26 cellular contexts compared by ENCODE assay signal in genomic region chr10:51838506-51838905, GRCh38.
"Had no signal": no experiment of that assay in that cellular context is flagged by ENCODE, and none has a peak within 500 bp of the region (broad histone marks: within the 10 kb centered on the region; RNA-seq: fewer than 3 reads in every experiment).

No MANE protein-coding gene starts in this region.

- H3K27ac Mint-ChIP-seq: activated B cell treated with CpG ODN at 0.5 μM for 24 hours; activated naive CD4-positive, alpha-beta T cell treated with anti-CD3 and anti-CD28 coated beads for 36 hours; activated naive CD8-positive, alpha-beta T cell treated with anti-CD3 and anti-CD28 coated beads, Interleukin-2, amount 10 ng/mL, durations not matched to agents 7 days and 5 days; activated T-cell treated with anti-CD3 and anti-CD28 coated beads, Interleukin-2, amount 50 U/mL, for 72 hours; natural killer cell treated with Interleukin-12 subunit alpha and Interleukin-12 subunit beta and Interleukin-15 and Interleukin-18, amount 100 ng/mL, for 72 hours; stimulated activated memory B cell treated with anti-CD40 and anti-IgM and Interleukin-4, amounts not matched to agents 10 μg/mL and 1 μg/mL and 100 μg/mL, for 72 hours had no signal

- H3K9me3 ChIP-seq: sigmoid colon, uterus had no signal

- H3K4me2 ChIP-seq: smooth muscle cell had no signal

- H3K36me3 Mint-ChIP-seq: activated naive CD8-positive, alpha-beta T cell treated with anti-CD3 and anti-CD28 coated beads, Interleukin-2, amount 10 ng/mL, durations not matched to agents 7 days and 5 days; natural killer cell treated with Interleukin-12 subunit alpha and Interleukin-12 subunit beta and Interleukin-15 and Interleukin-18, amount 100 ng/mL, for 72 hours; stimulated activated memory B cell treated with anti-CD40 and anti-IgM and Interleukin-4, amounts not matched to agents 10 μg/mL and 1 μg/mL and 100 μg/mL, for 72 hours had no signal

- H3K9me3 Mint-ChIP-seq: activated naive CD8-positive, alpha-beta T cell treated with anti-CD3 and anti-CD28 coated beads, Interleukin-2, amount 10 ng/mL, durations not matched to agents 7 days and 5 days; natural killer cell treated with Interleukin-12 subunit alpha and Interleukin-12 subunit beta and Interleukin-15 and Interleukin-18, amount 100 ng/mL, for 72 hours had no signal

- H3K4me3 Mint-ChIP-seq: activated B cell treated with CpG ODN at 0.5 μM for 24 hours; activated naive CD4-positive, alpha-beta T cell treated with anti-CD3 and anti-CD28 coated beads for 36 hours; activated naive CD8-positive, alpha-beta T cell treated with anti-CD3 and anti-CD28 coated beads, Interleukin-2, amount 10 ng/mL, durations not matched to agents 7 days and 5 days; activated T-cell treated with anti-CD3 and anti-CD28 coated beads, Interleukin-2, amount 50 U/mL, for 72 hours; natural killer cell treated with Interleukin-12 subunit alpha and Interleukin-12 subunit beta and Interleukin-15 and Interleukin-18, amount 100 ng/mL, for 72 hours; stimulated activated memory B cell treated with anti-CD40 and anti-IgM and Interleukin-4, amounts not matched to agents 10 μg/mL and 1 μg/mL and 100 μg/mL, for 72 hours had no signal

- DNase-seq: activated B cell treated with CpG ODN at 0.5 μM for 24 hours; activated CD4-positive, alpha-beta T cell treated with anti-CD3 and anti-CD28 coated beads for 4 hours; activated CD4-positive, alpha-beta T cell treated with anti-CD3 and anti-CD28 coated beads, Interleukin-2, amount 50 U/mL, for 48 hours; activated effector memory CD4-positive, alpha-beta T cell treated with Interleukin-2 at 50 U/mL for 16 hours; activated naive CD4-positive, alpha-beta T cell treated with anti-CD3 and anti-CD28 coated beads for 36 hours; activated naive CD8-positive, alpha-beta T cell treated with anti-CD3 and anti-CD28 coated beads, Interleukin-2, amount 10 ng/mL, durations not matched to agents 7 days and 5 days; activated T-cell treated with anti-CD3 and anti-CD28 coated beads, Interleukin-2, amount 50 U/mL, for 72 hours; amniotic stem cell; cortex of kidney; erythroblast; foreskin fibroblast; kidney glomerular epithelial cell; left lung; midbrain; occipital lobe; posterior cingulate gyrus; sigmoid colon; stimulated activated CD4-positive, alpha-beta T cell treated with anti-CD3 and anti-CD28 coated beads, Interleukin-15, amount 100 ng/mL, for 24 hours; stomach; T1000; transverse colon; uterus had no signal

- H3K27ac ChIP-seq: cardiac muscle cell, left lung, sigmoid colon, stomach, transverse colon had no signal

- H3K27me3 Mint-ChIP-seq: activated B cell treated with CpG ODN at 0.5 μM for 24 hours; natural killer cell treated with Interleukin-12 subunit alpha and Interleukin-12 subunit beta and Interleukin-15 and Interleukin-18, amount 100 ng/mL, for 72 hours; stimulated activated memory B cell treated with anti-CD40 and anti-IgM and Interleukin-4, amounts not matched to agents 10 μg/mL and 1 μg/mL and 100 μg/mL, for 72 hours had no signal

- H3K4me1 Mint-ChIP-seq: activated B cell treated with CpG ODN at 0.5 μM for 24 hours; activated naive CD8-positive, alpha-beta T cell treated with anti-CD3 and anti-CD28 coated beads, Interleukin-2, amount 10 ng/mL, durations not matched to agents 7 days and 5 days; stimulated activated memory B cell treated with anti-CD40 and anti-IgM and Interleukin-4, amounts not matched to agents 10 μg/mL and 1 μg/mL and 100 μg/mL, for 72 hours had no signal

- H3K36me3 ChIP-seq: cardiac muscle cell, left lung, sigmoid colon, stomach, transverse colon, uterus had no signal

- H3K4me1 ChIP-seq: left lung, stomach, transverse colon, uterus had no signal

- ATAC-seq: activated T-cell treated with anti-CD3 and anti-CD28 coated beads, Interleukin-2, amount 50 U/mL, for 72 hours; left lung; natural killer cell treated with Interleukin-12 subunit alpha and Interleukin-12 subunit beta and Interleukin-15 and Interleukin-18, amount 100 ng/mL, for 72 hours; stimulated activated memory B cell treated with anti-CD40 and anti-IgM and Interleukin-4, amounts not matched to agents 10 μg/mL and 1 μg/mL and 100 μg/mL, for 72 hours had no signal

- H3K4me3 ChIP-seq: cardiac muscle cell, left lung, sigmoid colon, smooth muscle cell, stomach, transverse colon, uterus had no signal

- H3K27me3 ChIP-seq: cardiac muscle cell, left lung, sigmoid colon, stomach, transverse colon, uterus had no signal
